Comparison of ENCODE assay signal across 14 cellular contexts in the genomic region with DNA sequence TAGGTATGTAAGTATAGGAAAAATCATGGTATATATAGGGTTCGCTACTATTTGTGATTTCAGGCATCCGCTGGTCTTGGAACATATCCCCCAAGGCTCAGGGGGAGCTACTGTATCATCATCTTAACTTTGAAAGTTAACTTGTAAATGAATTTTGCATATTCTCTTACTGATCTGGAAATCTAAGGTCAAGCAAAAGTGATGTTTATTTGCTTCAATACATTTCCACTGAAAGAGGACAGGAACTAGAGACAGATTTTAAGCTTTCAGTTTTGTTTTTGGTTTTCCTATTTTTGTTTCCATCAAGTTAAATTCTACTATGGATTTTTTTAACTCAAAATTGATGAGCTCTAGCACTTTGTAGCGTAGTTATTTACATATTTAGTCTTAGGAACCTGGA. TPM values are rescaled to one million over a fixed set of nuclear protein-coding genes. Genes with fewer than 3 reads are reported as not detected.
DNase-seq lines count a peak whose midpoint lies in the region; ATAC-seq and TF ChIP-seq lines count a peak whose summit lies in the region.
"Had no signal": no experiment of that assay in that cellular context is flagged by ENCODE, and none has a peak within 500 bp of the region (broad histone marks: within the 10 kb centered on the region; RNA-seq: fewer than 3 reads in every experiment).

No MANE protein-coding gene starts in this region.

- no peaks in the 10 kb centered on the region for H3K9me3 Mint-ChIP-seq in activated CD8-positive, alpha-beta T cell treated with anti-CD3 and anti-CD28 coated beads, Interleukin-2, amount 10 ng/mL, durations not matched to agents 7 days and 5 days (ENCODE audit: insufficient read depth)
- H3K9me3 Mint-ChIP-seq in activated CD8-positive, alpha-beta T cell treated with anti-CD3 and anti-CD28 coated beads for 36 hours, result no peaks in the 10 kb centered on the region
- peaks cover 0 to 1% (median 0%) of the 10 kb centered on the region in 7 donors for H3K9me3 Mint-ChIP-seq in naive B cell
- H3K9me3 Mint-ChIP-seq: dendritic cell treated with granulocyte-macrophage colony-stimulating factor and Interleukin-4, amounts not matched to agents 40 ng/mL and 50 ng/mL, for 4 days had no signal

- no peak for ATAC-seq in activated CD8-positive, alpha-beta T cell treated with anti-CD3 and anti-CD28 coated beads, Interleukin-2, amount 10 ng/mL, durations not matched to agents 7 days and 5 days
- ATAC-seq in activated CD8-positive, alpha-beta T cell treated with anti-CD3 and anti-CD28 coated beads for 36 hours, result no peak
- ATAC-seq in GM21515 (IDR thresholded peaks at IDR 0.05; ENCODE audit: unreplicated experiment) (peak; percentile 50), HG03095 (IDR thresholded peaks at IDR 0.05; ENCODE audit: unreplicated experiment) (peak; percentile 44), naive B cell (ENCODE audit: low read depth in 2 of 2) (peak; percentile 20 to 32), PC-3 (no peak)
- ATAC-seq: HCT116 had no signal

- peaks cover 19% of the 10 kb centered on the region for H3K4me1 Mint-ChIP-seq in activated CD8-positive, alpha-beta T cell treated with anti-CD3 and anti-CD28 coated beads, Interleukin-2, amount 10 ng/mL, durations not matched to agents 7 days and 5 days (ENCODE audit: low read depth)
- H3K4me1 Mint-ChIP-seq in activated CD8-positive, alpha-beta T cell treated with anti-CD3 and anti-CD28 coated beads for 36 hours (ENCODE audit: low read depth), result peaks cover 14% of the 10 kb centered on the region
- peaks cover 0 to 31% (median 15%) of the 10 kb centered on the region in 3 donors for H3K4me1 Mint-ChIP-seq in naive B cell

- POLR2A ChIA-PET in activated CD8-positive, alpha-beta T cell treated with anti-CD3 and anti-CD28 coated beads, Interleukin-2, amount 10 ng/mL, durations not matched to agents 7 days and 5 days (lab: Charles Lee), result no interaction called here
- POLR2A ChIA-PET in activated CD8-positive, alpha-beta T cell treated with anti-CD3 and anti-CD28 coated beads for 36 hours (lab: Charles Lee), result no interaction called here
- POLR2A ChIA-PET in PC-3 (lab: Charles Lee; ENCODE audit: unreplicated experiment), result no interaction called here

- no peaks in the 10 kb centered on the region for H3K9me2 ChIP-seq in PC-3 (replicated peaks; ENCODE audit: low read length)

- no peaks in the 10 kb centered on the region for H3K9me3 ChIP-seq in PC-3 (ENCODE audit: low read length)

- H3K36me3 ChIP-seq in PC-3 (ENCODE audit: low read depth, low read length), result no peaks in the 10 kb centered on the region

- no peaks in the 10 kb centered on the region for H3K79me2 ChIP-seq in PC-3 (ENCODE audit: low read length)
- H3K79me2 ChIP-seq: parathyroid adenoma had no signal

- no peaks in the 10 kb centered on the region for H3K27me3 ChIP-seq in PC-3 (ENCODE audit: low read length)

- no peaks in the 10 kb centered on the region for H3K27me3 Mint-ChIP-seq in activated CD8-positive, alpha-beta T cell treated with anti-CD3 and anti-CD28 coated beads, Interleukin-2, amount 10 ng/mL, durations not matched to agents 7 days and 5 days (ENCODE audit: low read depth)
- H3K27me3 Mint-ChIP-seq in activated CD8-positive, alpha-beta T cell treated with anti-CD3 and anti-CD28 coated beads for 36 hours, result no peaks in the 10 kb centered on the region
- no peaks in the 10 kb centered on the region for H3K27me3 Mint-ChIP-seq in naive B cell
- H3K27me3 Mint-ChIP-seq: dendritic cell treated with granulocyte-macrophage colony-stimulating factor and Interleukin-4, amounts not matched to agents 40 ng/mL and 50 ng/mL, for 4 days had no signal

- H4K20me1 ChIP-seq in PC-3 (ENCODE audit: low read length), result no peaks in the 10 kb centered on the region

- no peak overlapping the region for H3K4me2 ChIP-seq in PC-3 (ENCODE audit: low read length)

- H3F3A ChIP-seq in PC-3 (ENCODE audit: low read length, unreplicated experiment), result no peaks in the 10 kb centered on the region

- no peaks in the 10 kb centered on the region for H3K4me1 ChIP-seq in PC-3 (ENCODE audit: insufficient read depth, low read length)
- H3K4me1 ChIP-seq: parathyroid adenoma had no signal

- no peaks in the 10 kb centered on the region for H3K36me3 Mint-ChIP-seq in activated CD8-positive, alpha-beta T cell treated with anti-CD3 and anti-CD28 coated beads, Interleukin-2, amount 10 ng/mL, durations not matched to agents 7 days and 5 days (ENCODE audit: low read depth)
- H3K36me3 Mint-ChIP-seq in activated CD8-positive, alpha-beta T cell treated with anti-CD3 and anti-CD28 coated beads for 36 hours (ENCODE audit: low read depth), result peaks cover 11% of the 10 kb centered on the region
- no peaks in the 10 kb centered on the region for H3K36me3 Mint-ChIP-seq in naive B cell

- CTCF ChIA-PET in activated CD8-positive, alpha-beta T cell treated with anti-CD3 and anti-CD28 coated beads, Interleukin-2, amount 10 ng/mL, durations not matched to agents 7 days and 5 days (lab: Charles Lee), result interaction anchor here (1.5 kb wide), 1 partner anchor 222 kb away, joined by 7 read pairs; a partner anchor contains a TSS
- CTCF ChIA-PET in activated CD8-positive, alpha-beta T cell treated with anti-CD3 and anti-CD28 coated beads for 36 hours (lab: Charles Lee), result interaction anchor here (0.7 to 1.4 kb wide), 2 partner anchors 60 to 438 kb away, joined by 3 to 4 read pairs; no protein-coding TSS in a partner anchor
- CTCF ChIA-PET in PC-3 (lab: Charles Lee), result no interaction called here

- no peak for DNase-seq in activated CD8-positive, alpha-beta T cell treated with anti-CD3 and anti-CD28 coated beads, Interleukin-2, amount 10 ng/mL, durations not matched to agents 7 days and 5 days
- DNase-seq in activated CD8-positive, alpha-beta T cell treated with anti-CD3 and anti-CD28 coated beads for 36 hours, result no peak
- DNase-seq in naive B cell, result peak; percentile 2
- no peak for DNase-seq in NCI-H187 treated with DMSO at 0.1 percent for 48 hours (lab: John Stamatoyannopoulos, UW)
- DNase-seq in PC-3, result no peak
- DNase-seq in retina, result no peak
- DNase-seq: activated T-cell treated with anti-CD3 and anti-CD28 coated beads for 4 hours, NCI-H510A, RPMI8226 had no signal

- H3K27ac ChIP-seq in PC-3 (ENCODE audit: low read length), result no peak overlapping the region
- H3K27ac ChIP-seq: parathyroid adenoma had no signal

- no peak overlapping the region for H3K4me3 ChIP-seq in PC-3 (ENCODE audit: low read length)

- H3K9ac ChIP-seq in PC-3 (ENCODE audit: low read length), result no peak overlapping the region
- H3K9ac ChIP-seq: parathyroid adenoma had no signal

- peak overlapping the region; percentile 72 for H3K27ac Mint-ChIP-seq in activated CD8-positive, alpha-beta T cell treated with anti-CD3 and anti-CD28 coated beads, Interleukin-2, amount 10 ng/mL, durations not matched to agents 7 days and 5 days
- H3K27ac Mint-ChIP-seq in activated CD8-positive, alpha-beta T cell treated with anti-CD3 and anti-CD28 coated beads for 36 hours, result no peak overlapping the region
- H3K27ac Mint-ChIP-seq in naive B cell, result peak overlapping the region; percentile 3 to 88 (median 78)
- H3K27ac Mint-ChIP-seq: dendritic cell treated with granulocyte-macrophage colony-stimulating factor and Interleukin-4, amounts not matched to agents 40 ng/mL and 50 ng/mL, for 4 days had no signal

- intact Hi-C loops in activated CD8-positive, alpha-beta T cell treated with anti-CD3 and anti-CD28 coated beads for 36 hours (cut with micrococcal nuclease), result no loop called here
- intact Hi-C loops in PC-3 (cut with micrococcal nuclease), result loop anchor here (5.0 kb wide), 1 partner anchor 1733 kb away; no protein-coding TSS in a partner anchor

- no peak overlapping the region for H3K4me3 Mint-ChIP-seq in activated CD8-positive, alpha-beta T cell treated with anti-CD3 and anti-CD28 coated beads, Interleukin-2, amount 10 ng/mL, durations not matched to agents 7 days and 5 days
- H3K4me3 Mint-ChIP-seq in activated CD8-positive, alpha-beta T cell treated with anti-CD3 and anti-CD28 coated beads for 36 hours, result no peak overlapping the region
- H3K4me3 Mint-ChIP-seq in naive B cell, result peak overlapping the region in 3 of 8 donors; percentile 0 to 39 (median 37)
- H3K4me3 Mint-ChIP-seq: dendritic cell treated with granulocyte-macrophage colony-stimulating factor and Interleukin-4, amounts not matched to agents 40 ng/mL and 50 ng/mL, for 4 days had no signal

- BruUV-seq in PC-3 (replicated peaks; lab: Mats Ljungman, UMichigan), result no TSS peak

- TF ChIP-seq CTCF in activated CD8-positive, alpha-beta T cell treated with anti-CD3 and anti-CD28 coated beads for 36 hours (IDR thresholded peaks at IDR 0.05), result no peak
- no peak for TF ChIP-seq CTCF in PC-3 (conservative IDR thresholded peaks at IDR 0.05; ENCODE audit: low read depth, low read length)

- no peak overlapping the region for H2AFZ ChIP-seq in PC-3 (ENCODE audit: low read length)
- H2AFZ ChIP-seq: parathyroid adenoma had no signal

RNA-seq across cellular contexts. Expression of a gene that starts 56.2 kb away (rescaled TPM):
- total RNA-seq in activated CD8-positive, alpha-beta T cell treated with anti-CD3 and anti-CD28 coated beads, Interleukin-2, amount 10 ng/mL, durations not matched to agents 7 days and 5 days, result 10 to 100 TPM; 14.9 to 18.2 TPM
- 10 to 100 TPM; 28.6 to 29.1 TPM for total RNA-seq in activated CD8-positive, alpha-beta T cell treated with anti-CD3 and anti-CD28 coated beads for 36 hours
- polyA plus RNA-seq in naive B cell (ENCODE audit: low read depth in 6 of 6), result 1 to 10 TPM; 3.7 to 9.8 (median 5.4) TPM
- total RNA-seq in PC-3 (2014; rRNA removed), result 12.2 and 13.0 TPM in 2 replicates

Comparison
In these comparisons a context has a peak if more than half of its experiments do, and no peak if none do; other contexts are left out.
1. ATAC-seq: peak in GM21515 (single experiment), HG03095 (single experiment) and naive B cell (2 of 2); none in activated CD8-positive, alpha-beta T cell treated with anti-CD3 and anti-CD28 coated beads, Interleukin-2, amount 10 ng/mL, durations not matched to agents 7 days and 5 days (single experiment), activated CD8-positive, alpha-beta T cell treated with anti-CD3 and anti-CD28 coated beads for 36 hours (single experiment) and PC-3 (single experiment).